2 cellular contexts compared by ENCODE assay signal in the genomic region with DNA sequence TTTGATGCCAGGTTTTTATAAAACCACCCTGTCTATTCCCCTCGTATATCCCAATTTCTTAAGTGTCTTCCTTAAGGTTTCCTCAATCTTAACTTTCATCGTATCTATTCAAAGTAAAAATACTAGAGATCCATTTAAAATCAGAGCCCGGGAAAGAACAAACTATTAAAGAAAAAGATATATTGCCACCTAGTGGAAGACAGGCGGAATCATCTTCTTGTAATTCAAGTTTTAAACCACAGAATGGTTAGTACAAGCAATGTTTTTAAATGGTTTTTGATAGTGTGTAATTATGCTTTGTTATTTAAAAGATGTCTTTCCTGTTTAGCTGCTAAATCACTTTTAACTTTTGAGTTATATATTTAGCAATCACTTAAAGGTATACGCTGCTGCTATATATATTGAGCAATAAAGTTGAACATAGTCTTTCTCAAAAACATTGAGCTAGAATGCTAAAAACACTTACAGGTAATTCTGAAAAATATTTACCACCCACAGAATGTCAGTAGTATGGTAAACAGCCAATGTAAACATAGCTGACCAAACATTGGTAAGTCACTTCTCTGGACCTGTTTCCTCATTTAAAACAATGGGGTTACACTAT.
TF ChIP-seq lines count a peak whose summit lies in the region.

No MANE protein-coding gene starts in this region.

TF ChIP-seq in A549, 52 proteins besides CTCF, POLR2A, EP300 and RAD21 (continued from another document):
- TF ChIP-seq, protein P1, sequence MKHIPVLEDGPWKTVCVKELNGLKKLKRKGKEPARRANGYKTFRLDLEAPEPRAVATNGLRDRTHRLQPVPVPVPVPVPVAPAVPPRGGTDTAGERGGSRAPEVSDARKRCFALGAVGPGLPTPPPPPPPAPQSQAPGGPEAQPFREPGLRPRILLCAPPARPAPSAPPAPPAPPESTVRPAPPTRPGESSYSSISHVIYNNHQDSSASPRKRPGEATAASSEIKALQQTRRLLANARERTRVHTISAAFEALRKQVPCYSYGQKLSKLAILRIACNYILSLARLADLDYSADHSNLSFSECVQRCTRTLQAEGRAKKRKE (CRISPR knock-in tag; IDR thresholded peaks at IDR 0.05; ENCODE audit: low read depth), result no peak
- TF ChIP-seq CEBPB (IDR thresholded peaks at IDR 0.05), result no peak
- TF ChIP-seq RARB (CRISPR knock-in tag; IDR thresholded peaks at IDR 0.05), result no peak
- TF ChIP-seq, protein P2, sequence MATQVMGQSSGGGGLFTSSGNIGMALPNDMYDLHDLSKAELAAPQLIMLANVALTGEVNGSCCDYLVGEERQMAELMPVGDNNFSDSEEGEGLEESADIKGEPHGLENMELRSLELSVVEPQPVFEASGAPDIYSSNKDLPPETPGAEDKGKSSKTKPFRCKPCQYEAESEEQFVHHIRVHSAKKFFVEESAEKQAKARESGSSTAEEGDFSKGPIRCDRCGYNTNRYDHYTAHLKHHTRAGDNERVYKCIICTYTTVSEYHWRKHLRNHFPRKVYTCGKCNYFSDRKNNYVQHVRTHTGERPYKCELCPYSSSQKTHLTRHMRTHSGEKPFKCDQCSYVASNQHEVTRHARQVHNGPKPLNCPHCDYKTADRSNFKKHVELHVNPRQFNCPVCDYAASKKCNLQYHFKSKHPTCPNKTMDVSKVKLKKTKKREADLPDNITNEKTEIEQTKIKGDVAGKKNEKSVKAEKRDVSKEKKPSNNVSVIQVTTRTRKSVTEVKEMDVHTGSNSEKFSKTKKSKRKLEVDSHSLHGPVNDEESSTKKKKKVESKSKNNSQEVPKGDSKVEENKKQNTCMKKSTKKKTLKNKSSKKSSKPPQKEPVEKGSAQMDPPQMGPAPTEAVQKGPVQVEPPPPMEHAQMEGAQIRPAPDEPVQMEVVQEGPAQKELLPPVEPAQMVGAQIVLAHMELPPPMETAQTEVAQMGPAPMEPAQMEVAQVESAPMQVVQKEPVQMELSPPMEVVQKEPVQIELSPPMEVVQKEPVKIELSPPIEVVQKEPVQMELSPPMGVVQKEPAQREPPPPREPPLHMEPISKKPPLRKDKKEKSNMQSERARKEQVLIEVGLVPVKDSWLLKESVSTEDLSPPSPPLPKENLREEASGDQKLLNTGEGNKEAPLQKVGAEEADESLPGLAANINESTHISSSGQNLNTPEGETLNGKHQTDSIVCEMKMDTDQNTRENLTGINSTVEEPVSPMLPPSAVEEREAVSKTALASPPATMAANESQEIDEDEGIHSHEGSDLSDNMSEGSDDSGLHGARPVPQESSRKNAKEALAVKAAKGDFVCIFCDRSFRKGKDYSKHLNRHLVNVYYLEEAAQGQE (IDR thresholded peaks at IDR 0.05), result no peak

TF ChIP-seq in K562, 482 proteins besides CTCF, POLR2A, EP300 and RAD21 (continued from another document):
- TF ChIP-seq ARID3A (IDR thresholded peaks at IDR 0.05; ENCODE audit: borderline replicate concordance, low read depth, low read length) (peak; percentile 38; the same call in 1 of the 2 replicates), PTTG1 (tag; IDR thresholded peaks at IDR 0.05; ENCODE audit: low read depth) (no peak), CEBPG (CRISPR knock-in tag; IDR thresholded peaks at IDR 0.05) (no peak), CEBPG (tag; conservative IDR thresholded peaks at IDR 0.05 in 1 of 2, IDR thresholded peaks at IDR 0.05 in 1 of 2) (peak; percentile 70 to 91), GATAD2B (IDR thresholded peaks at IDR 0.05; ENCODE audit: borderline replicate concordance) (0 out of 2 replicates have a peak, but pooled peaks have one; percentile 19), POLR2H (tag; IDR thresholded peaks at IDR 0.05; ENCODE audit: low read depth) (peak; percentile 50; the same call in 1 of the 2 replicates), ZBTB40 (IDR thresholded peaks at IDR 0.05) (0 out of 2 replicates have a peak, but pooled peaks have one; percentile 19), ZBTB40 (CRISPR knock-in tag; IDR thresholded peaks at IDR 0.05) (no peak), CHAMP1 (IDR thresholded peaks at IDR 0.05) (peak; percentile 41; the same call in 1 of the 2 replicates), SMC3 (conservative IDR thresholded peaks at IDR 0.05; ENCODE audit: insufficient read depth, low read depth, low read length) (peak; percentile 58)
- TF ChIP-seq, protein P3, sequence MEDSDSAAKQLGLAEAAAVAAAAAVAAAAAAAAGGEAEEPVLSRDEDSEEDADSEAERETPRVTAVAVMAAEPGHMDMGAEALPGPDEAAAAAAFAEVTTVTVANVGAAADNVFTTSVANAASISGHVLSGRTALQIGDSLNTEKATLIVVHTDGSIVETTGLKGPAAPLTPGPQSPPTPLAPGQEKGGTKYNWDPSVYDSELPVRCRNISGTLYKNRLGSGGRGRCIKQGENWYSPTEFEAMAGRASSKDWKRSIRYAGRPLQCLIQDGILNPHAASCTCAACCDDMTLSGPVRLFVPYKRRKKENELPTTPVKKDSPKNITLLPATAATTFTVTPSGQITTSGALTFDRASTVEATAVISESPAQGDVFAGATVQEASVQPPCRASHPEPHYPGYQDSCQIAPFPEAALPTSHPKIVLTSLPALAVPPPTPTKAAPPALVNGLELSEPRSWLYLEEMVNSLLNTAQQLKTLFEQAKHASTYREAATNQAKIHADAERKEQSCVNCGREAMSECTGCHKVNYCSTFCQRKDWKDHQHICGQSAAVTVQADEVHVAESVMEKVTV (CRISPR knock-in tag; IDR thresholded peaks at IDR 0.05), result peak; percentile 56
